7 cellular contexts compared by ENCODE assay signal in the genomic region with DNA sequence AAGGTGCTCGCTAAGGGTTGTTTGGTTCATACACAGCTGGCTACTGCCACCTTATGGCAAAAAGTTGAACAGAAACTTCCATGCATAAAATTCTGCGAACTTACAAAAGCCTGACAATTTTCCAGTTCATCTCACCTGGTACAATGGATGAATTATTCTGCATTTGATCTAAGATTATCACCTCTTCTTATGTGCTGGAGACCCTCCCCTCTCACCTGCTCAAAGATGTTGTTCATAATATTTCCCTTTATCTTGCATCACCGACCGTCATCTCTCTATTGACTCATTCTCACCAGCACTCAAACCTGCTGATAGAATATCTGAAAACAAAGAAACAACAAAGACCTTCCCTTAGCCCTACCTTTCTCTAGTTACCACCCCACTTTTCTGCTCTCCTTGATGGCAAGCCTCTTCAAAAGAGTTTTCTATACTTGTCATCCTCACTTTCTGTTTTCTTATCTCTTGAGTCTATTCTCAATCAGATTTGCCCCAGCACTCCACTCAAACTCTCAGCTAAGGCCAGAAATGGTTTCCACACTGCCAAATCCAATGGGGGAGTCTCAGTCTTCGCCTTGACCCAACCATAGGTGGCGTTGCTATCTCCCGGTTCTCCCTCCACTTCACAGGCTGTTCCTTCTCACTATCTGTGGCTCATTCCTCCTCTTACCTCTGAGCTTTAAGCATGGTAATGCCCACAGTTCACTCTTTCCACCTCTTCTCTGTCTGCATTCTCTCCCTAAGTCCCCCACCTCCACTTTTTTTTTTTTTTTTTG. TPM values are rescaled to one million over a fixed set of nuclear protein-coding genes. Genes with fewer than 3 reads are reported as not detected.
DNase-seq lines count a peak whose midpoint lies in the region; ATAC-seq and TF ChIP-seq lines count a peak whose summit lies in the region.

No MANE protein-coding gene starts in this region.

- TF ChIP-seq CTCF in OCI-LY1 (IDR thresholded peaks at IDR 0.05; ENCODE audit: low read length) (peak; percentile 76), body of pancreas (IDR thresholded peaks at IDR 0.05) (peak; percentile 39 to 92 (median 83)), spleen (IDR thresholded peaks at IDR 0.05 in 8 of 11, conservative IDR thresholded peaks at IDR 0.05 in 3 of 11) (peak; percentile 41 to 79 (median 69))

- intact Hi-C loops in body of pancreas (cut with DNase I) (loop anchor here (10.0 kb wide), 2 partner anchors 191 to 331 kb away; no protein-coding TSS in a partner anchor), spleen (cut with DNase I; ENCODE audit: low total_unique reads) (loop anchor here (5.0 to 10.0 kb wide), 2 partner anchors 201 to 338 kb away; no protein-coding TSS in a partner anchor)

- peak; percentile 79 for ATAC-seq in body of pancreas
- ATAC-seq in GM18505 (IDR thresholded peaks at IDR 0.05; ENCODE audit: unreplicated experiment): no peak

- 9 to 10% methylated on average over 7 of the region's 7 CpGs for WGBS in body of pancreas, 2 donors
- WGBS in spleen, 5 donors: 28 to 41% (median 33%) methylated on average over 7 of the region's 7 CpGs

- DNase-seq in DMS153 treated with DMSO at 0.1 percent for 48 hours (lab: John Stamatoyannopoulos, UW; ENCODE audit: unreplicated experiment) (peak; percentile 8), HAP-1 (ENCODE audit: low spot score in 2 of 2) (peak; percentile 57 to 67), body of pancreas (peak; percentile 50 to 74 (median 60)), iPS-NIHi7 (ENCODE audit: extremely low spot score) (peak; percentile 57), spleen (no peak)

- no peaks in the 10 kb centered on the region for H3K79me2 ChIP-seq in OCI-LY1 (ENCODE audit: insufficient read depth, low read length)

- no peaks in the 10 kb centered on the region for H4K20me1 ChIP-seq in OCI-LY1 (ENCODE audit: insufficient read depth, low read length)

- no peak for TF ChIP-seq POLR2A in body of pancreas (IDR thresholded peaks at IDR 0.05)
- no peak for TF ChIP-seq POLR2A in spleen (IDR thresholded peaks at IDR 0.05)
- no peak for TF ChIP-seq POLR2A in GM18505 (IDR thresholded peaks at IDR 0.05; ENCODE audit: borderline replicate concordance, extremely low read depth, insufficient read depth, insufficient read length)

- no peaks in the 10 kb centered on the region for H3K27me3 ChIP-seq in HAP-1 (ENCODE audit: low read depth)
- H3K27me3 ChIP-seq in OCI-LY1 (ENCODE audit: insufficient read depth, low read length): 0 out of 2 replicates have a peak, but pooled peaks cover 3% of the 10 kb centered on the region
- H3K27me3 ChIP-seq in body of pancreas: peaks cover 0 to 3% of the 10 kb centered on the region in 2 donors
- H3K27me3 ChIP-seq in spleen (replicated peaks in 1 of 7): no peaks in the 10 kb centered on the region

- no peaks in the 10 kb centered on the region for H3K9me2 ChIP-seq in OCI-LY1 (ENCODE audit: low read depth, low read length)

- no peak overlapping the region for H3K9ac ChIP-seq in OCI-LY1 (ENCODE audit: low read length)

- H3K27ac ChIP-seq in OCI-LY1 (ENCODE audit: low read depth, low read length, poor library complexity, severe bottlenecking) (no peak overlapping the region), body of pancreas (no peak overlapping the region), spleen (no peak overlapping the region)

- H2AFZ ChIP-seq in OCI-LY1 (ENCODE audit: low read length): no peak overlapping the region

- H3K9me3 ChIP-seq in HAP-1 (no peaks in the 10 kb centered on the region), OCI-LY1 (ENCODE audit: low read length) (no peaks in the 10 kb centered on the region), body of pancreas (no peaks in the 10 kb centered on the region), spleen (no peaks in the 10 kb centered on the region)

- no peak overlapping the region for H3K4me2 ChIP-seq in OCI-LY1 (ENCODE audit: low read length)

- H3K36me3 ChIP-seq in HAP-1 (replicated peaks): peaks cover 10% of the 10 kb centered on the region; the same call in 1 of the 2 replicates
- peaks cover 10% of the 10 kb centered on the region; the same call in 1 of the 2 replicates for H3K36me3 ChIP-seq in OCI-LY1 (ENCODE audit: insufficient read depth, low read length)
- peaks cover 0 to 3% of the 10 kb centered on the region in 2 donors for H3K36me3 ChIP-seq in body of pancreas (replicated peaks in 1 of 2; ENCODE audit: insufficient read depth in 1 of 2, low read depth in 2 of 2)
- H3K36me3 ChIP-seq in spleen: peaks cover 0 to 35% (median 14%) of the 10 kb centered on the region in 6 donors

- no peaks in the 10 kb centered on the region for H3F3A ChIP-seq in OCI-LY1 (ENCODE audit: insufficient read depth, low read length)

- no peak overlapping the region for H3K4me3 ChIP-seq in HAP-1
- no peak overlapping the region for H3K4me3 ChIP-seq in OCI-LY1 (ENCODE audit: low read depth, low read length, poor library complexity, severe bottlenecking)
- no peak overlapping the region for H3K4me3 ChIP-seq in body of pancreas
- H3K4me3 ChIP-seq in spleen: no peak overlapping the region

- in situ Hi-C loops in HAP-1 (cut with MboI; ENCODE audit: low sequenced_read_pairs): loop anchor here (10.0 to 25.0 kb wide), 2 partner anchors 341 to 928 kb away; no protein-coding TSS in a partner anchor

- H3K4me1 ChIP-seq in HAP-1 (no peaks in the 10 kb centered on the region; the same call in 1 of the 2 replicates), OCI-LY1 (ENCODE audit: insufficient read depth, low read length, severe bottlenecking) (no peaks in the 10 kb centered on the region), body of pancreas (peaks cover 4% of the 10 kb centered on the region), spleen (peaks cover 6 to 29% (median 20%) of the 10 kb centered on the region in 6 donors)

RNA-seq across cellular contexts. Expression of gene SNRNP48, which starts 25.8 kb away (rescaled TPM):
- total RNA-seq in body of pancreas (10 to 100 TPM in 1 of 2 donors, 1 to 10 TPM in 1; 8.6 to 18.7 TPM), spleen (10 to 100 TPM; 13.8 to 23.8 (median 14.9) TPM)
- polyA plus RNA-seq in spleen: 1 to 10 TPM; 4.8 to 7.4 (median 5.7) TPM
